8 cellular contexts compared by ENCODE assay signal in genomic region chr17:19238167-19238505, GRCh38. TPM values are rescaled to one million over a fixed set of nuclear protein-coding genes. Genes with fewer than 3 reads are reported as not detected.
DNase-seq lines count a peak whose midpoint lies in the region; ATAC-seq and TF ChIP-seq lines count a peak whose summit lies in the region.

No MANE protein-coding gene starts in this region.

- DNase-seq in Calu3 (peak; percentile 14), HuH-7.5 (ENCODE audit: low spot score) (peak; percentile 43), right cardiac atrium (peak; percentile 50 to 75 (median 72)), retina (peak; percentile 63), DMS79 (lab: John Stamatoyannopoulos, UW) (no peak)
- peak; percentile 28 for DNase-seq in activated naive CD8-positive, alpha-beta T cell treated with anti-CD3 and anti-CD28 coated beads, Interleukin-2, amount 10 ng/mL, durations not matched to agents 7 days and 5 days

- POLR2A ChIA-PET in activated naive CD8-positive, alpha-beta T cell treated with anti-CD3 and anti-CD28 coated beads, Interleukin-2, amount 10 ng/mL, durations not matched to agents 7 days and 5 days (lab: Charles Lee), result no interaction called here

- peaks cover 4% of the 10 kb centered on the region for H3K4me1 ChIP-seq in right cardiac atrium (ENCODE audit: control insufficient read depth, insufficient read depth, low read length)

- peaks cover 18% of the 10 kb centered on the region for H3K36me3 Mint-ChIP-seq in Calu3 (ENCODE audit: insufficient read depth, unreplicated experiment)
- H3K36me3 Mint-ChIP-seq in activated naive CD8-positive, alpha-beta T cell treated with anti-CD3 and anti-CD28 coated beads, Interleukin-2, amount 10 ng/mL, durations not matched to agents 7 days and 5 days, result no peaks in the 10 kb centered on the region

- no peak for TF ChIP-seq CTCF in Calu3 (IDR thresholded peaks at IDR 0.05; ENCODE audit: unreplicated experiment)

- BruUV-seq in Calu3 (replicated peaks; lab: Mats Ljungman, UMichigan), result no TSS peak

- H3K9me3 ChIP-seq in right cardiac atrium (ENCODE audit: control insufficient read depth, low read length), result no peaks in the 10 kb centered on the region

- H3K4me3 Mint-ChIP-seq in Calu3 (ENCODE audit: low read depth, unreplicated experiment), result peak overlapping the region; percentile 75
- H3K4me3 Mint-ChIP-seq in activated naive CD8-positive, alpha-beta T cell treated with anti-CD3 and anti-CD28 coated beads, Interleukin-2, amount 10 ng/mL, durations not matched to agents 7 days and 5 days, result peak overlapping the region; percentile 84

- intact Hi-C loops in Calu3 (cut with micrococcal nuclease; ENCODE audit: unreplicated experiment) (no loop called here), right cardiac atrium (cut with DNase I) (no loop called here)

- no peaks in the 10 kb centered on the region for H3K27me3 Mint-ChIP-seq in Calu3 (ENCODE audit: unreplicated experiment)
- H3K27me3 Mint-ChIP-seq in activated naive CD8-positive, alpha-beta T cell treated with anti-CD3 and anti-CD28 coated beads, Interleukin-2, amount 10 ng/mL, durations not matched to agents 7 days and 5 days, result peaks cover 31% of the 10 kb centered on the region

- CTCF ChIA-PET in Calu3 (lab: Charles Lee), result no interaction called here

- peak overlapping the region; percentile 45 for H3K27ac ChIP-seq in right cardiac atrium (ENCODE audit: low read length)

- H3K27ac Mint-ChIP-seq in Calu3 (ENCODE audit: unreplicated experiment), result no peak overlapping the region
- no peak overlapping the region for H3K27ac Mint-ChIP-seq in activated naive CD8-positive, alpha-beta T cell treated with anti-CD3 and anti-CD28 coated beads, Interleukin-2, amount 10 ng/mL, durations not matched to agents 7 days and 5 days

- no peaks in the 10 kb centered on the region for H3K27me3 ChIP-seq in right cardiac atrium (ENCODE audit: control insufficient read depth, insufficient read depth)

- peak overlapping the region; percentile 80 for H3K4me3 ChIP-seq in right cardiac atrium (ENCODE audit: low read length)

- ATAC-seq in activated naive CD8-positive, alpha-beta T cell treated with anti-CD3 and anti-CD28 coated beads, Interleukin-2, amount 10 ng/mL, durations not matched to agents 7 days and 5 days (ENCODE audit: low read depth), result no peak
- ATAC-seq in right cardiac atrium, result peak; percentile 19 to 46
- no peak for ATAC-seq in HG02884 (IDR thresholded peaks at IDR 0.05; ENCODE audit: unreplicated experiment)
- no peak for ATAC-seq in HG03097 (IDR thresholded peaks at IDR 0.05; ENCODE audit: low FRiP score, unreplicated experiment)

- 2% methylated on average over 21 of the region's 21 CpGs for WGBS in right cardiac atrium

- no peaks in the 10 kb centered on the region for H3K9me3 Mint-ChIP-seq in Calu3 (ENCODE audit: low read depth, unreplicated experiment)
- no peaks in the 10 kb centered on the region for H3K9me3 Mint-ChIP-seq in activated naive CD8-positive, alpha-beta T cell treated with anti-CD3 and anti-CD28 coated beads, Interleukin-2, amount 10 ng/mL, durations not matched to agents 7 days and 5 days

- H3K4me1 Mint-ChIP-seq in Calu3 (ENCODE audit: low read depth, unreplicated experiment), result no peaks in the 10 kb centered on the region
- H3K4me1 Mint-ChIP-seq in activated naive CD8-positive, alpha-beta T cell treated with anti-CD3 and anti-CD28 coated beads, Interleukin-2, amount 10 ng/mL, durations not matched to agents 7 days and 5 days, result peaks cover 4% of the 10 kb centered on the region

RNA-seq across cellular contexts. Expression of gene EPN2, which starts 1.0 kb away (rescaled TPM):
- total RNA-seq in Calu3 (2022) (31.3 and 31.6 TPM in 2 replicates), right cardiac atrium (100 to 1,000 TPM in 3 of 4 donors, 10 to 100 TPM in 1; 83.3 to 138 (median 121) TPM)
- 1 to 10 TPM; 7.1 to 7.5 TPM for total RNA-seq in activated naive CD8-positive, alpha-beta T cell treated with anti-CD3 and anti-CD28 coated beads, Interleukin-2, amount 10 ng/mL, durations not matched to agents 7 days and 5 days
- polyA plus RNA-seq in right cardiac atrium, result 50.2 TPM

Comparison
In these comparisons a context has a peak if more than half of its experiments do, and no peak if none do; other contexts are left out.
1. ATAC-seq: peak in right cardiac atrium (2 of 2); none in activated naive CD8-positive, alpha-beta T cell treated with anti-CD3 and anti-CD28 coated beads, Interleukin-2, amount 10 ng/mL, durations not matched to agents 7 days and 5 days (single experiment), HG02884 (single experiment) and HG03097 (single experiment).